Comparison of ENCODE assay signal across 1 cellular context in the genomic region with DNA sequence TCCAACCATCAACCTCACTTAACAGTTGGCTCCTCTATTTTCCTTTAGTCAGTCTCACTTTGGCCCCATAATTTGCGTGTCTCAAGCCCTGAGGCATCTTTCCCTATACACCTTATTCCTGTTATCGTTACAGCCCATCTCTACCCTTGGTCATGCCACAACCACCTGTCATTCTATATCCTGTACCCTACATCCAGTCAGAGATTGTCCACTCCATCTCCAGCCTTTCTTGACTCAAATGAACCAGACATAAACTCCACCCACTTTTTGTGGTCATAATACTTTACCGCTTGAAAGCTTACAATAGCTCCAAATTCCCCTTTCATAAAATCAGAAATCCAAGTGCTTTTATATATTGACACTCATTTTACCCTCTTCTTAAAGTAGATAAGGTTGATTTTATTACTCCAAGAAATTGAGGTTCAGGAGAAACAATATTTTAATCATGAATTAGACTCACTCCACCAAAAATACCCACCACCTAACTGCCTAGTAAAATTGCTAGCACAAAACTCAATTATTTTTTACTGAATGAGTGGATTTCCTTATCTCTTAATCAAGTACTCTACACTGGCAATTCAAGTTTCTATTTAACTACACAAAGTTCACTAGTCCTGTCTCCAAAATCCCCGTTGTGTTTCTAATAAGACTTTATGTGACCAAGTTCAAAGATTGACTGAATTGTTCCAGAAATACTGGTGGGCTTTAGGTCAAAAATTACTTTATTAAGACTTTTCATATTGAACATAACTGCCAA.
TF ChIP-seq lines count a peak whose summit lies in the region.

No MANE protein-coding gene starts in this region.

TF ChIP-seq in K562, 482 proteins besides CTCF, POLR2A, EP300 and RAD21 (continued from another document):
- TF ChIP-seq, protein P1, sequence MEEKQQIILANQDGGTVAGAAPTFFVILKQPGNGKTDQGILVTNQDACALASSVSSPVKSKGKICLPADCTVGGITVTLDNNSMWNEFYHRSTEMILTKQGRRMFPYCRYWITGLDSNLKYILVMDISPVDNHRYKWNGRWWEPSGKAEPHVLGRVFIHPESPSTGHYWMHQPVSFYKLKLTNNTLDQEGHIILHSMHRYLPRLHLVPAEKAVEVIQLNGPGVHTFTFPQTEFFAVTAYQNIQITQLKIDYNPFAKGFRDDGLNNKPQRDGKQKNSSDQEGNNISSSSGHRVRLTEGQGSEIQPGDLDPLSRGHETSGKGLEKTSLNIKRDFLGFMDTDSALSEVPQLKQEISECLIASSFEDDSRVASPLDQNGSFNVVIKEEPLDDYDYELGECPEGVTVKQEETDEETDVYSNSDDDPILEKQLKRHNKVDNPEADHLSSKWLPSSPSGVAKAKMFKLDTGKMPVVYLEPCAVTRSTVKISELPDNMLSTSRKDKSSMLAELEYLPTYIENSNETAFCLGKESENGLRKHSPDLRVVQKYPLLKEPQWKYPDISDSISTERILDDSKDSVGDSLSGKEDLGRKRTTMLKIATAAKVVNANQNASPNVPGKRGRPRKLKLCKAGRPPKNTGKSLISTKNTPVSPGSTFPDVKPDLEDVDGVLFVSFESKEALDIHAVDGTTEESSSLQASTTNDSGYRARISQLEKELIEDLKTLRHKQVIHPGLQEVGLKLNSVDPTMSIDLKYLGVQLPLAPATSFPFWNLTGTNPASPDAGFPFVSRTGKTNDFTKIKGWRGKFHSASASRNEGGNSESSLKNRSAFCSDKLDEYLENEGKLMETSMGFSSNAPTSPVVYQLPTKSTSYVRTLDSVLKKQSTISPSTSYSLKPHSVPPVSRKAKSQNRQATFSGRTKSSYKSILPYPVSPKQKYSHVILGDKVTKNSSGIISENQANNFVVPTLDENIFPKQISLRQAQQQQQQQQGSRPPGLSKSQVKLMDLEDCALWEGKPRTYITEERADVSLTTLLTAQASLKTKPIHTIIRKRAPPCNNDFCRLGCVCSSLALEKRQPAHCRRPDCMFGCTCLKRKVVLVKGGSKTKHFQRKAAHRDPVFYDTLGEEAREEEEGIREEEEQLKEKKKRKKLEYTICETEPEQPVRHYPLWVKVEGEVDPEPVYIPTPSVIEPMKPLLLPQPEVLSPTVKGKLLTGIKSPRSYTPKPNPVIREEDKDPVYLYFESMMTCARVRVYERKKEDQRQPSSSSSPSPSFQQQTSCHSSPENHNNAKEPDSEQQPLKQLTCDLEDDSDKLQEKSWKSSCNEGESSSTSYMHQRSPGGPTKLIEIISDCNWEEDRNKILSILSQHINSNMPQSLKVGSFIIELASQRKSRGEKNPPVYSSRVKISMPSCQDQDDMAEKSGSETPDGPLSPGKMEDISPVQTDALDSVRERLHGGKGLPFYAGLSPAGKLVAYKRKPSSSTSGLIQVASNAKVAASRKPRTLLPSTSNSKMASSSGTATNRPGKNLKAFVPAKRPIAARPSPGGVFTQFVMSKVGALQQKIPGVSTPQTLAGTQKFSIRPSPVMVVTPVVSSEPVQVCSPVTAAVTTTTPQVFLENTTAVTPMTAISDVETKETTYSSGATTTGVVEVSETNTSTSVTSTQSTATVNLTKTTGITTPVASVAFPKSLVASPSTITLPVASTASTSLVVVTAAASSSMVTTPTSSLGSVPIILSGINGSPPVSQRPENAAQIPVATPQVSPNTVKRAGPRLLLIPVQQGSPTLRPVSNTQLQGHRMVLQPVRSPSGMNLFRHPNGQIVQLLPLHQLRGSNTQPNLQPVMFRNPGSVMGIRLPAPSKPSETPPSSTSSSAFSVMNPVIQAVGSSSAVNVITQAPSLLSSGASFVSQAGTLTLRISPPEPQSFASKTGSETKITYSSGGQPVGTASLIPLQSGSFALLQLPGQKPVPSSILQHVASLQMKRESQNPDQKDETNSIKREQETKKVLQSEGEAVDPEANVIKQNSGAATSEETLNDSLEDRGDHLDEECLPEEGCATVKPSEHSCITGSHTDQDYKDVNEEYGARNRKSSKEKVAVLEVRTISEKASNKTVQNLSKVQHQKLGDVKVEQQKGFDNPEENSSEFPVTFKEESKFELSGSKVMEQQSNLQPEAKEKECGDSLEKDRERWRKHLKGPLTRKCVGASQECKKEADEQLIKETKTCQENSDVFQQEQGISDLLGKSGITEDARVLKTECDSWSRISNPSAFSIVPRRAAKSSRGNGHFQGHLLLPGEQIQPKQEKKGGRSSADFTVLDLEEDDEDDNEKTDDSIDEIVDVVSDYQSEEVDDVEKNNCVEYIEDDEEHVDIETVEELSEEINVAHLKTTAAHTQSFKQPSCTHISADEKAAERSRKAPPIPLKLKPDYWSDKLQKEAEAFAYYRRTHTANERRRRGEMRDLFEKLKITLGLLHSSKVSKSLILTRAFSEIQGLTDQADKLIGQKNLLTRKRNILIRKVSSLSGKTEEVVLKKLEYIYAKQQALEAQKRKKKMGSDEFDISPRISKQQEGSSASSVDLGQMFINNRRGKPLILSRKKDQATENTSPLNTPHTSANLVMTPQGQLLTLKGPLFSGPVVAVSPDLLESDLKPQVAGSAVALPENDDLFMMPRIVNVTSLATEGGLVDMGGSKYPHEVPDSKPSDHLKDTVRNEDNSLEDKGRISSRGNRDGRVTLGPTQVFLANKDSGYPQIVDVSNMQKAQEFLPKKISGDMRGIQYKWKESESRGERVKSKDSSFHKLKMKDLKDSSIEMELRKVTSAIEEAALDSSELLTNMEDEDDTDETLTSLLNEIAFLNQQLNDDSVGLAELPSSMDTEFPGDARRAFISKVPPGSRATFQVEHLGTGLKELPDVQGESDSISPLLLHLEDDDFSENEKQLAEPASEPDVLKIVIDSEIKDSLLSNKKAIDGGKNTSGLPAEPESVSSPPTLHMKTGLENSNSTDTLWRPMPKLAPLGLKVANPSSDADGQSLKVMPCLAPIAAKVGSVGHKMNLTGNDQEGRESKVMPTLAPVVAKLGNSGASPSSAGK (IDR thresholded peaks at IDR 0.05): no peak
- TF ChIP-seq, protein P2, sequence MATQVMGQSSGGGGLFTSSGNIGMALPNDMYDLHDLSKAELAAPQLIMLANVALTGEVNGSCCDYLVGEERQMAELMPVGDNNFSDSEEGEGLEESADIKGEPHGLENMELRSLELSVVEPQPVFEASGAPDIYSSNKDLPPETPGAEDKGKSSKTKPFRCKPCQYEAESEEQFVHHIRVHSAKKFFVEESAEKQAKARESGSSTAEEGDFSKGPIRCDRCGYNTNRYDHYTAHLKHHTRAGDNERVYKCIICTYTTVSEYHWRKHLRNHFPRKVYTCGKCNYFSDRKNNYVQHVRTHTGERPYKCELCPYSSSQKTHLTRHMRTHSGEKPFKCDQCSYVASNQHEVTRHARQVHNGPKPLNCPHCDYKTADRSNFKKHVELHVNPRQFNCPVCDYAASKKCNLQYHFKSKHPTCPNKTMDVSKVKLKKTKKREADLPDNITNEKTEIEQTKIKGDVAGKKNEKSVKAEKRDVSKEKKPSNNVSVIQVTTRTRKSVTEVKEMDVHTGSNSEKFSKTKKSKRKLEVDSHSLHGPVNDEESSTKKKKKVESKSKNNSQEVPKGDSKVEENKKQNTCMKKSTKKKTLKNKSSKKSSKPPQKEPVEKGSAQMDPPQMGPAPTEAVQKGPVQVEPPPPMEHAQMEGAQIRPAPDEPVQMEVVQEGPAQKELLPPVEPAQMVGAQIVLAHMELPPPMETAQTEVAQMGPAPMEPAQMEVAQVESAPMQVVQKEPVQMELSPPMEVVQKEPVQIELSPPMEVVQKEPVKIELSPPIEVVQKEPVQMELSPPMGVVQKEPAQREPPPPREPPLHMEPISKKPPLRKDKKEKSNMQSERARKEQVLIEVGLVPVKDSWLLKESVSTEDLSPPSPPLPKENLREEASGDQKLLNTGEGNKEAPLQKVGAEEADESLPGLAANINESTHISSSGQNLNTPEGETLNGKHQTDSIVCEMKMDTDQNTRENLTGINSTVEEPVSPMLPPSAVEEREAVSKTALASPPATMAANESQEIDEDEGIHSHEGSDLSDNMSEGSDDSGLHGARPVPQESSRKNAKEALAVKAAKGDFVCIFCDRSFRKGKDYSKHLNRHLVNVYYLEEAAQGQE (CRISPR knock-in tag; IDR thresholded peaks at IDR 0.05; ENCODE audit: low read depth): no peak
- TF ChIP-seq MAFG (tag; conservative IDR thresholded peaks at IDR 0.05): no peak
- no peak for TF ChIP-seq YBX1 (IDR thresholded peaks at IDR 0.05)
